8 cellular contexts compared by ENCODE assay signal in the genomic region with DNA sequence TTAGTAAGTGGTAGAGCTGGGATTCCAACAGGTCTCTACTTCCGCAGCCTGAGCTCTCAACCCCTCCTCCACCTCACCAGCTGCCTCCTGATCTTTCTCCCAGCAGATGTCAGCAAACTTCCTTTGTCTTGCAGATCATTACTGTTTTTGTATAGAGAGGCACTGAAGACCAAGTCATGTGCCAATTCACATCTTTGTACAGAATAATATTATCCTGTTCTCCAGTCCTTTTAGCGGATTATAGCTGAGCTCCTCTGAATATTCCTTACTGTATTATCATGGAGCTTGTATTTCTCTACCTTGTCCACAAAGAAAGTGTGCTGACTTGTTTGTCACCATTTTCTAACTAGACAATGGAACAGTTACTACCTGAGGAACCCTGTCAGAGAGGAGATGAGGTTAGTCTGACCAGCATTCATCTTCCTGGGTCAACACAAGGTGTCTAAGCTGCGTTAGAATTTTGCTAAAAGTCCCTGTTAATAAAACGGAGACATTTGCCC.
A peak's percentile ranks its signal among the peaks of the same experiment; 100 is the strongest.
DNase-seq lines count a peak whose midpoint lies in the region; ATAC-seq, FAIRE-seq and TF ChIP-seq lines count a peak whose summit lies in the region.

No MANE protein-coding gene starts in this region.

- TF ChIP-seq EP300 in suprapubic skin (IDR thresholded peaks at IDR 0.05) = no peak

- H3K4me3 ChIP-seq in suprapubic skin = no peak overlapping the region

- DNase-seq in NCI-H2107 treated with DMSO at 0.1 percent for 48 hours (lab: John Stamatoyannopoulos, UW; ENCODE audit: unreplicated experiment) = peak; percentile 93
- peak; percentile 48 for DNase-seq in astrocyte of the hippocampus (ENCODE audit: low read depth, low spot score)
- DNase-seq in inferior parietal cortex (ENCODE audit: extremely low spot score) = peak; percentile 53
- no peak for DNase-seq in frontal cortex (ENCODE audit: low spot score in 2 of 2)
- no peak for DNase-seq in suprapubic skin (ENCODE audit: low spot score in 2 of 2)

- no peak for FAIRE-seq in frontal cortex (lab: Jason Lieb, UNC)

- H3K4me1 ChIP-seq in suprapubic skin = no peaks in the 10 kb centered on the region

- H3K27me3 ChIP-seq in suprapubic skin = no peaks in the 10 kb centered on the region

- no peaks in the 10 kb centered on the region for H3K36me3 ChIP-seq in suprapubic skin

- H3K9me3 ChIP-seq in suprapubic skin = no peaks in the 10 kb centered on the region

- 53% methylated on average over 4 of the region's 4 CpGs for WGBS in suprapubic skin

- TF ChIP-seq CTCF in GM12873 (IDR thresholded peaks at IDR 0.05; ENCODE audit: insufficient read depth, low read depth, low read length, missing control alignments) (peak; percentile 11), suprapubic skin (IDR thresholded peaks at IDR 0.05) (peak in 1 of 2 donors; percentile 27)

- TF ChIP-seq POLR2A in GM18505 (IDR thresholded peaks at IDR 0.05; ENCODE audit: borderline replicate concordance, extremely low read depth, insufficient read depth, insufficient read length) = no peak
- no peak for TF ChIP-seq POLR2A in suprapubic skin (IDR thresholded peaks at IDR 0.05)

- no peak overlapping the region for H3K27ac ChIP-seq in suprapubic skin

- ATAC-seq in GM18520 (IDR thresholded peaks at IDR 0.05; ENCODE audit: unreplicated experiment) (no peak), GM18505 (IDR thresholded peaks at IDR 0.05; ENCODE audit: unreplicated experiment) (no peak)

Comparison
In these comparisons a context has a peak if more than half of its experiments do, and no peak if none do; other contexts are left out.
1. DNase-seq: peak in NCI-H2107 treated with DMSO at 0.1 percent for 48 hours (single experiment), astrocyte of the hippocampus (single experiment) and inferior parietal cortex (single experiment); none in frontal cortex (0 of 2) and suprapubic skin (0 of 2).